In the genomic region with DNA sequence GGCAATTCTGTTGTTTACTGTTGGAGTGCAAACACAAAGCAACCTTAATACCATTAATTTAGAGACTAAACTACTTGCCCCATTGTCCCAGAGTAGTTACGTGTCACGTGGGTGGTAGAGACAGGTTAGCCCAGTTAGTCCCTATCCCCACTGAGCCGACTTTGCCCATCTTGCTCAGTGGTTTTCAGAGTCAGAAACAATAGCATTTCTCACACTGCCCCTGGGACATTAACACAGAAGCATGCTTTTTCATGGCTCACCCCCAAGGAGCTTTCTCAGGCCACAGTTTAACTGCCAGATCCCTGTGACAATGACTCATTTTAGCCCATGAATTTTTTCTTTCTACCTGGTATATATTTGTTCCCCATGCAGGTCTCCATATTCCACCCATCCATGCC, we compare ENCODE assay signal across 31 cellular contexts.
DNase-seq lines count a peak whose midpoint lies in the region; ATAC-seq and TF ChIP-seq lines count a peak whose summit lies in the region.
"Had no signal": no experiment of that assay in that cellular context is flagged by ENCODE, and none has a peak within 500 bp of the region (broad histone marks: within the 10 kb centered on the region; RNA-seq: fewer than 3 reads in every experiment).

No MANE protein-coding gene starts in this region.

- no peak overlapping the region for H2BK20ac ChIP-seq in H9 (ENCODE audit: low read depth, low read length, poor library complexity, severe bottlenecking)

- no peak overlapping the region for H4K8ac ChIP-seq in H9 (replicated peaks; ENCODE audit: insufficient read length, low read depth, low read length)

- H3K4me1 Mint-ChIP-seq in H9 (peaks cover 17 to 19% of the 10 kb centered on the region in 2 experiments), nephron (peaks cover 31% of the 10 kb centered on the region), natural killer cell (no peaks in the 10 kb centered on the region)

- intact Hi-C loops in head of caudate nucleus (cut with DNase I) = no loop called here
- intact Hi-C loops in natural killer cell (cut with micrococcal nuclease) = no loop called here

- H3K9me3 ChIP-seq in H9 (ENCODE audit: control insufficient read depth, low read depth, low read length) = no peaks in the 10 kb centered on the region
- H3K9me3 ChIP-seq: A549, gastrocnemius medialis, right atrium auricular region, suprapubic skin, upper lobe of left lung had no signal

- H3K18ac ChIP-seq in H9 (ENCODE audit: insufficient read length, low read depth, low read length) = no peak overlapping the region

- H4K91ac ChIP-seq in H9 (ENCODE audit: insufficient read length, low read depth, low read length) = no peak overlapping the region

- no peak overlapping the region for H2BK5ac ChIP-seq in H9 (ENCODE audit: insufficient read length, low read length)

- no peak for ATAC-seq in natural killer cell
- ATAC-seq: A549, gastrocnemius medialis, HepG2, PC-3 had no signal

- TF ChIP-seq CTCF in H9 (conservative IDR thresholded peaks at IDR 0.05) (no peak), nephron (IDR thresholded peaks at IDR 0.05; ENCODE audit: unreplicated experiment in 3 of 3) (no peak), natural killer cell (IDR thresholded peaks at IDR 0.05) (no peak)

- no peak overlapping the region for H3K27ac ChIP-seq in H9 (ENCODE audit: insufficient read length, low read depth, low read length)
- H3K27ac ChIP-seq: A549, brain microvascular endothelial cell, gastrocnemius medialis, hepatocyte, parathyroid adenoma, right atrium auricular region, suprapubic skin, upper lobe of left lung had no signal

- peaks cover 3% of the 10 kb centered on the region; the same call in 1 of the 2 replicates for H3K4me1 ChIP-seq in H9 (ENCODE audit: insufficient read depth, low read length)
- H3K4me1 ChIP-seq: A549, gastrocnemius medialis, parathyroid adenoma, right atrium auricular region, suprapubic skin, upper lobe of left lung had no signal

- H3K27me3 Mint-ChIP-seq in H9 (ENCODE audit: low read depth) = no peaks in the 10 kb centered on the region
- H3K27me3 Mint-ChIP-seq in nephron (ENCODE audit: low read depth) = peaks cover 10% of the 10 kb centered on the region
- H3K27me3 Mint-ChIP-seq in natural killer cell (ENCODE audit: low read depth in 2 of 2) = peaks cover 6 to 17% of the 10 kb centered on the region in 2 donors
- H3K27me3 Mint-ChIP-seq: CD4-positive, alpha-beta T cell had no signal

- no peaks in the 10 kb centered on the region for H3K36me3 Mint-ChIP-seq in H9 (ENCODE audit: insufficient read depth in 1 of 3, low read depth in 3 of 3)
- H3K36me3 Mint-ChIP-seq in nephron (ENCODE audit: low read depth) = no peaks in the 10 kb centered on the region
- no peaks in the 10 kb centered on the region for H3K36me3 Mint-ChIP-seq in natural killer cell

- H4K20me1 ChIP-seq in H9 (ENCODE audit: control insufficient read depth, insufficient read depth, insufficient read length) = no peaks in the 10 kb centered on the region

- no peaks in the 10 kb centered on the region; a peak in 1 of 5 replicates for H3K9me3 Mint-ChIP-seq in H9
- no peaks in the 10 kb centered on the region for H3K9me3 Mint-ChIP-seq in nephron
- no peaks in the 10 kb centered on the region for H3K9me3 Mint-ChIP-seq in natural killer cell
- H3K9me3 Mint-ChIP-seq: CD4-positive, alpha-beta T cell; neural crest cell had no signal

- no peak overlapping the region for H3T11ph ChIP-seq in H9 (ENCODE audit: low read length)

- WGBS in H9 (ENCODE audit: extremely low coverage, insufficient read length, low lambda C conversion rate) = no CpG with 5 or more reads among the region's 3 CpGs

- H3K14ac ChIP-seq in H9 (ENCODE audit: insufficient read depth, low read length) = no peak overlapping the region

- no peak overlapping the region for H3K4me2 ChIP-seq in H9 (ENCODE audit: insufficient read depth, insufficient read length, low read length)
- H3K4me2 ChIP-seq: A549, hepatocyte had no signal

- H3K79me2 ChIP-seq in H9 (ENCODE audit: insufficient read depth, low read length) = no peaks in the 10 kb centered on the region
- H3K79me2 ChIP-seq: hepatocyte, parathyroid adenoma had no signal

- H3K27me3 ChIP-seq in H9 (ENCODE audit: insufficient read depth, low read length) = no peaks in the 10 kb centered on the region
- H3K27me3 ChIP-seq: brain microvascular endothelial cell, dorsolateral prefrontal cortex, gastrocnemius medialis, hepatocyte, right atrium auricular region, suprapubic skin, upper lobe of left lung had no signal

- peak; percentile 66 for DNase-seq in A172 (ENCODE audit: low spot score)
- no peak for DNase-seq in H9
- DNase-seq in astrocyte of the hippocampus (ENCODE audit: low read depth, low spot score) = peak; percentile 42
- DNase-seq in NK-92 (lab: John Stamatoyannopoulos, UW; ENCODE audit: unreplicated experiment) = no peak
- DNase-seq in head of caudate nucleus = no peak
- no peak for DNase-seq in RPMI8226
- DNase-seq in natural killer cell = no peak
- DNase-seq: activated CD4-positive, alpha-beta T cell treated with anti-CD3 and anti-CD28 coated beads, Interleukin-2, amount 50 U/mL, for 48 hours; activated CD4-positive, CD25-positive, alpha-beta regulatory T cell treated with anti-CD3 and anti-CD28 coated beads, Interleukin-2, amount 50 U/mL, for 72 hours; activated naive CD4-positive, alpha-beta T cell treated with anti-CD3 and anti-CD28 coated beads, Interleukin-2, amount 50 U/mL, for 16 hours; AML-193; brain microvascular endothelial cell; CD4-positive, alpha-beta T cell; dorsolateral prefrontal cortex; gastrocnemius medialis; H7; Kasumi-1; NCI-H1417 treated with DMSO at 0.1 percent for 48 hours; PC-3; small intestine; stimulated activated naive CD4-positive, alpha-beta T cell; T-helper 2 cell; upper lobe of left lung had no signal

- no peak overlapping the region for H3K4me3 Mint-ChIP-seq in H9
- H3K4me3 Mint-ChIP-seq in nephron = no peak overlapping the region
- no peak overlapping the region for H3K4me3 Mint-ChIP-seq in natural killer cell
- H3K4me3 Mint-ChIP-seq: CD4-positive, alpha-beta T cell; neural crest cell had no signal

- H3K23ac ChIP-seq in H9 (ENCODE audit: insufficient read length, low read depth, low read length) = no peak overlapping the region

- no peak overlapping the region for H2BK15ac ChIP-seq in H9 (ENCODE audit: low read depth, low read length)

- H3K9ac ChIP-seq in H9 (ENCODE audit: extremely low read depth, insufficient read length, low read length) = no peak overlapping the region
- H3K9ac ChIP-seq: parathyroid adenoma had no signal

- H2BK120ac ChIP-seq in H9 (ENCODE audit: low read depth, low read length, poor library complexity, severe bottlenecking) = no peak overlapping the region

- H3K23me2 ChIP-seq in H9 (ENCODE audit: insufficient read length, low read depth, low read length, poor library complexity, severe bottlenecking) = no peaks in the 10 kb centered on the region

- H3K56ac ChIP-seq in H9 (ENCODE audit: insufficient read length, low read depth, low read length) = no peak overlapping the region

- H2AFZ ChIP-seq in H9 (ENCODE audit: low read length) = no peak overlapping the region
- H2AFZ ChIP-seq: hepatocyte, parathyroid adenoma had no signal

- no peak overlapping the region for H2BK12ac ChIP-seq in H9 (ENCODE audit: insufficient read length, low read depth, low read length)

- no peak overlapping the region for H3K4ac ChIP-seq in H9 (ENCODE audit: low read depth, low read length)

- no peak overlapping the region for H4K5ac ChIP-seq in H9 (ENCODE audit: insufficient read length, low read depth, low read length)

- H3K79me1 ChIP-seq in H9 (ENCODE audit: insufficient read depth, low read depth, low read length, poor library complexity, severe bottlenecking) = no peaks in the 10 kb centered on the region

- peak overlapping the region in 2 of 3 experiments; percentile 3 to 14; a peak in 3 of 7 replicates for H3K27ac Mint-ChIP-seq in H9
- peak overlapping the region in 2 of 3 experiments; percentile 3 to 5 for H3K27ac Mint-ChIP-seq in nephron
- H3K27ac Mint-ChIP-seq in natural killer cell = no peak overlapping the region
- H3K27ac Mint-ChIP-seq: CD4-positive, alpha-beta T cell had no signal

- H2AK5ac ChIP-seq in H9 (ENCODE audit: insufficient read length, low read length) = no peak overlapping the region

Comparison
In these comparisons a context has a peak if more than half of its experiments do, and no peak if none do; other contexts are left out.
1. DNase-seq: peak in A172 (single experiment) and astrocyte of the hippocampus (single experiment); none in H9 (single experiment), NK-92 (single experiment), head of caudate nucleus (0 of 42), RPMI8226 (single experiment) and natural killer cell (single experiment).
2. H3K27ac Mint-ChIP-seq: peak in H9 (2 of 3) and nephron (2 of 3); none in natural killer cell (0 of 2).